10 cellular contexts compared by ENCODE assay signal in genomic region chr10:124708246-124708779, GRCh38. TPM values are rescaled to one million over a fixed set of nuclear protein-coding genes. Genes with fewer than 3 reads are reported as not detected.
DNase-seq lines count a peak whose midpoint lies in the region; ATAC-seq and TF ChIP-seq lines count a peak whose summit lies in the region.
"Had no signal": no experiment of that assay in that cellular context is flagged by ENCODE, and none has a peak within 500 bp of the region (broad histone marks: within the 10 kb centered on the region; RNA-seq: fewer than 3 reads in every experiment).

No MANE protein-coding gene starts in this region.

- no peak overlapping the region for H3K27ac ChIP-seq in CD4-positive, alpha-beta T cell (ENCODE audit: low read depth, low read length)
- H3K27ac ChIP-seq in duodenal mucosa (ENCODE audit: low read depth, low read length): peak overlapping the region; percentile 78
- no peak overlapping the region for H3K27ac ChIP-seq in osteoblast (ENCODE audit: low read depth, low read length)

- no peaks in the 10 kb centered on the region for H3K9me3 Mint-ChIP-seq in CD4-positive, alpha-beta T cell
- no peaks in the 10 kb centered on the region for H3K9me3 Mint-ChIP-seq in nephron progenitor cell

- peaks cover 90% of the 10 kb centered on the region for H3K4me1 Mint-ChIP-seq in CD4-positive, alpha-beta T cell (ENCODE audit: low read depth)
- peaks cover 82% of the 10 kb centered on the region for H3K4me1 Mint-ChIP-seq in nephron progenitor cell

- H3K9me3 ChIP-seq in CD4-positive, alpha-beta T cell (ENCODE audit: control insufficient read depth, low read length): no peaks in the 10 kb centered on the region
- H3K9me3 ChIP-seq in duodenal mucosa (ENCODE audit: control insufficient read depth in 1 of 2, low read length in 2 of 2): no peaks in the 10 kb centered on the region
- no peaks in the 10 kb centered on the region for H3K9me3 ChIP-seq in osteoblast (ENCODE audit: low read depth, low read length)

- H3K79me2 ChIP-seq in osteoblast (ENCODE audit: insufficient read depth, low read length): peaks cover 4% of the 10 kb centered on the region

- no peaks in the 10 kb centered on the region for H3K27me3 ChIP-seq in CD4-positive, alpha-beta T cell (ENCODE audit: control insufficient read depth, insufficient read depth, low read length)
- H3K27me3 ChIP-seq in duodenal mucosa (ENCODE audit: control insufficient read depth in 1 of 2, insufficient read depth in 2 of 2, low read length in 2 of 2) (no peaks in the 10 kb centered on the region), osteoblast (ENCODE audit: insufficient read depth, low read length) (no peaks in the 10 kb centered on the region)

- DNase-seq in CD4-positive, alpha-beta T cell: no peak
- peak; percentile 95 for DNase-seq in NCI-H146 (lab: John Stamatoyannopoulos, UW)
- DNase-seq in nephron progenitor cell: no peak
- DNase-seq in osteoblast (ENCODE audit: insufficient read length, low spot score, missing footprints): no peak
- DNase-seq in NCI-H1694 (lab: John Stamatoyannopoulos, UW): no peak
- DNase-seq: activated CD4-positive, CD25-positive, alpha-beta regulatory T cell treated with anti-CD3 and anti-CD28 coated beads, Interleukin-2, amount 50 U/mL, for 72 hours; Karpas-422 had no signal

- H3K4me2 ChIP-seq in osteoblast (ENCODE audit: insufficient read depth, low read length): no peak overlapping the region

- H4K20me1 ChIP-seq in osteoblast (ENCODE audit: insufficient read depth, low read length): peaks cover 21% of the 10 kb centered on the region

- peaks cover 75 to 79% of the 10 kb centered on the region in 2 donors for H3K4me1 ChIP-seq in duodenal mucosa (ENCODE audit: control insufficient read depth in 1 of 2, insufficient read depth in 2 of 2, low read length in 2 of 2)
- no peaks in the 10 kb centered on the region for H3K4me1 ChIP-seq in osteoblast (ENCODE audit: insufficient read depth, low read length)

- H3K36me3 ChIP-seq in duodenal mucosa (ENCODE audit: control insufficient read depth in 1 of 2, insufficient read depth in 2 of 2, low read length in 2 of 2) (peaks cover 14 to 38% of the 10 kb centered on the region in 2 donors), osteoblast (ENCODE audit: insufficient read depth, low read length) (peaks cover 6% of the 10 kb centered on the region)

- no peaks in the 10 kb centered on the region for H3K27me3 Mint-ChIP-seq in CD4-positive, alpha-beta T cell
- H3K27me3 Mint-ChIP-seq in nephron progenitor cell (ENCODE audit: low read depth, poor library complexity): no peaks in the 10 kb centered on the region

- no peak for TF ChIP-seq CTCF in CD4-positive, alpha-beta T cell (IDR thresholded peaks at IDR 0.05)
- TF ChIP-seq CTCF in nephron progenitor cell (IDR thresholded peaks at IDR 0.05) (no peak), osteoblast (IDR thresholded peaks at IDR 0.05; ENCODE audit: extremely low read depth, low read depth, low read length) (no peak)

- POLR2A ChIA-PET in CD4-positive, alpha-beta T cell (lab: Charles Lee): interaction anchor here (1.0 to 10.2 kb wide), 7 partner anchors 8 to 225 kb away, joined by 3 to 133 read pairs (median 5); no protein-coding TSS in a partner anchor

- no peak overlapping the region for H2AFZ ChIP-seq in osteoblast (ENCODE audit: low read length)

- peak overlapping the region in 1 of 2 donors; percentile 33 for H3K4me3 ChIP-seq in duodenal mucosa (ENCODE audit: low read depth in 1 of 2, low read length in 2 of 2)
- no peak overlapping the region for H3K4me3 ChIP-seq in osteoblast (ENCODE audit: insufficient read depth, low read length)

- no peak for ATAC-seq in CD4-positive, alpha-beta T cell (ENCODE audit: poor library complexity)
- ATAC-seq in HG03354 (IDR thresholded peaks at IDR 0.05; ENCODE audit: poor library complexity, severe bottlenecking, unreplicated experiment): no peak
- no peak for ATAC-seq in GM19023 (IDR thresholded peaks at IDR 0.05; ENCODE audit: unreplicated experiment)

- H3K27ac Mint-ChIP-seq in CD4-positive, alpha-beta T cell: peak overlapping the region; percentile 91
- H3K27ac Mint-ChIP-seq in nephron progenitor cell: peak overlapping the region; percentile 89

- H3K4me3 Mint-ChIP-seq in CD4-positive, alpha-beta T cell: peak overlapping the region; percentile 1
- no peak overlapping the region for H3K4me3 Mint-ChIP-seq in nephron progenitor cell

- peaks cover 37% of the 10 kb centered on the region for H3K36me3 Mint-ChIP-seq in CD4-positive, alpha-beta T cell (ENCODE audit: low read depth)
- H3K36me3 Mint-ChIP-seq in nephron progenitor cell (ENCODE audit: low read depth): peaks cover 25% of the 10 kb centered on the region

- intact Hi-C loops in CD4-positive, alpha-beta T cell (cut with DNase I, micrococcal nuclease): loop anchor here in 1 of 2 experiments (5.0 kb wide), 1 partner anchor 34 kb away; the partner anchor contains the start of gene FAM53B

- CTCF ChIA-PET in CD4-positive, alpha-beta T cell (lab: Charles Lee): interaction anchor here (1.3 to 3.5 kb wide), 2 partner anchors 10 to 76 kb away, joined by 3 to 22 read pairs; no protein-coding TSS in a partner anchor

- H3K9ac ChIP-seq in duodenal mucosa (ENCODE audit: low read depth in 1 of 2, low read length in 2 of 2): peak overlapping the region; percentile 53 to 61

RNA-seq across cellular contexts. Expression of gene FAM53B, which starts 35.9 kb away (rescaled TPM):
- total RNA-seq in CD4-positive, alpha-beta T cell: 10 to 100 TPM; 32.9 to 33.6 TPM
- total RNA-seq in osteoblast: 12.1 and 12.7 TPM in 2 replicates
